In the genomic region with DNA sequence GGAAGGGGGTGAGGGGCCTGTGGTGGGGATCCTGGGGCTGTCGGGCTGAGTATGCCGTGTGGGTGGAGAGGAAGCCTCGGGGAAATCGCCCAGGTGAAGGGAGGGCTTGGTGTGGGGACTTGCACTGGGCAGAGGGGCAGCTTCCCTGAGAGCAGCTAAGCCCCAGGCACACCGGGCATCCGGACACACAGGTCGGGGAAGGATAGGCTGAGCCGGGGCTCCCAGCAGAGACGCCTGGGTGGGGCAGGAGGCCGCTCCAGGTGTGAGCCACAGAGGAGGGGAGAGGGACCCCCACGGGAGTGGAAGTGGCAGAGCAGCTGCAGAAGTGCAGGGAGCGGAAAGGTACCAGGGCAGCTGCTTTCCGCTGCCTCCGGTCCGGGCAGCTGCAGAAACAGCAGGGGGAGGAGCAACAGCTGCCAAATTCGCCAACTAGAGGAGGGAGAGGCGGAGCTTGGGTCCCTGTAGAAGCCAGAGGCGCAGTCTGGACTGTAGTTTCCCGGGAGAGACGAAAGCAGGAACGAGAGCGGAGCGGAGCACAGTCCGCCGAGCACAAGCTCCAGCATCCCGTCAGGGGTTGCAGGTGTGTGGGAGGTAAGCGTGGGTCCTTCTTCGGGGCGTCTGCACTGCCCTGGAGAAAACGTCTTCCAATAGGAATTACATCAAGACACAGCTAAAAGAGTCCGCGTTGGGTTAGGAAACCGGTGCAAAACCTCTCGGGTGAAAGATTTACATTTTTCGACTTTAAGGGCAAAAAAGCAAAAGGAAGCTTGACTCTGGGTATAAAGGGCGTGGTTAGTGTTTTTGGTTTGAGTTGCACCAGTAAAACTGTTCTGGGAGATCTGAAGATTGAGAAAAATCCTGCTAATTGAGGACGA, we compare ENCODE assay signal across 9 cellular contexts. TPM values are rescaled to one million over a fixed set of nuclear protein-coding genes. Genes with fewer than 3 reads are reported as not detected.
DNase-seq lines count a peak whose midpoint lies in the region; ATAC-seq, FAIRE-seq and TF ChIP-seq lines count a peak whose summit lies in the region.
"Had no signal": no experiment of that assay in that cellular context is flagged by ENCODE, and none has a peak within 500 bp of the region (broad histone marks: within the 10 kb centered on the region; RNA-seq: fewer than 3 reads in every experiment).

A gene with protein sequence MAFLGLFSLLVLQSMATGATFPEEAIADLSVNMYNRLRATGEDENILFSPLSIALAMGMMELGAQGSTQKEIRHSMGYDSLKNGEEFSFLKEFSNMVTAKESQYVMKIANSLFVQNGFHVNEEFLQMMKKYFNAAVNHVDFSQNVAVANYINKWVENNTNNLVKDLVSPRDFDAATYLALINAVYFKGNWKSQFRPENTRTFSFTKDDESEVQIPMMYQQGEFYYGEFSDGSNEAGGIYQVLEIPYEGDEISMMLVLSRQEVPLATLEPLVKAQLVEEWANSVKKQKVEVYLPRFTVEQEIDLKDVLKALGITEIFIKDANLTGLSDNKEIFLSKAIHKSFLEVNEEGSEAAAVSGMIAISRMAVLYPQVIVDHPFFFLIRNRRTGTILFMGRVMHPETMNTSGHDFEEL (plus strand): TSS at position 489 of the 875 bp plus-strand sequence. CDS start 53,408 bp downstream, outside the sequence.

- no peak within 1 kb of the TSS for H3K4me3 Mint-ChIP-seq in CD8-positive, alpha-beta T cell
- no peak within 1 kb of the TSS for H3K4me3 Mint-ChIP-seq in activated CD8-positive, alpha-beta T cell treated with anti-CD3 and anti-CD28 coated beads, Interleukin-2, amount 10 ng/mL, durations not matched to agents 7 days and 5 days
- H3K4me3 Mint-ChIP-seq: stimulated activated naive CD8-positive, alpha-beta T cell treated with anti-CD3 and anti-CD28 coated beads, Interleukin-15, Interleukin-2, amounts not matched to agents 100 ng/mL and 50 ng/mL, for 24 hours had no signal

- H3K18ac ChIP-seq in H1 (ENCODE audit: extremely low read depth, low read length) (peak within 1 kb of the TSS; percentile 100), mesendoderm (ENCODE audit: low read length) (peak within 1 kb of the TSS; percentile 46)

- H2AK5ac ChIP-seq in H1 (ENCODE audit: low read depth, low read length) = no peak within 1 kb of the TSS
- H2AK5ac ChIP-seq in mesendoderm (ENCODE audit: low read length) = no peak within 1 kb of the TSS

- POLR2A ChIA-PET in CD8-positive, alpha-beta T cell (lab: Charles Lee) = interaction anchor here (0.7 to 1.1 kb wide), 3 partner anchors 8 to 13 kb away, joined by 3 to 5 read pairs (median 3); no protein-coding TSS in a partner anchor
- POLR2A ChIA-PET in activated CD8-positive, alpha-beta T cell treated with anti-CD3 and anti-CD28 coated beads, Interleukin-2, amount 10 ng/mL, durations not matched to agents 7 days and 5 days (lab: Charles Lee) = interaction anchor here (0.5 to 1.0 kb wide), 3 partner anchors 15 to 32 kb away, joined by 3 to 4 read pairs (median 3); no protein-coding TSS in a partner anchor
- POLR2A ChIA-PET in H1 (lab: Charles Lee; ENCODE audit: partially characterized antibody) = interaction anchor here (0.6 to 2.6 kb wide), 5 partner anchors 12 to 355 kb away, joined by 3 to 11 read pairs (median 4); a partner anchor contains a TSS

- H3K23me2 ChIP-seq in H1 (ENCODE audit: low read depth, low read length) = peaks cover 2% of the 10 kb centered on the region; the same call in 1 of the 2 replicates

- peaks cover 32% of the 10 kb centered on the region for H3K4me1 Mint-ChIP-seq in CD8-positive, alpha-beta T cell (ENCODE audit: low read depth)
- peaks cover 32% of the 10 kb centered on the region for H3K4me1 Mint-ChIP-seq in activated CD8-positive, alpha-beta T cell treated with anti-CD3 and anti-CD28 coated beads, Interleukin-2, amount 10 ng/mL, durations not matched to agents 7 days and 5 days (ENCODE audit: low read depth)

- peaks cover 0 to 6% of the 10 kb centered on the region in 2 experiments for H4K20me1 ChIP-seq in H1 (replicated peaks in 1 of 2; ENCODE audit: control insufficient read depth in 1 of 2, insufficient read depth in 2 of 2, low read length in 2 of 2)

- intact Hi-C loops in CD8-positive, alpha-beta T cell (cut with DNase I, micrococcal nuclease) = loop anchor here in 1 of 2 experiments (1.0 to 2.0 kb wide), 2 partner anchors 43 to 355 kb away; a partner anchor contains a TSS

- H3K36me3 ChIP-seq in CD8-positive, alpha-beta T cell (ENCODE audit: insufficient read depth, low read length) = no peaks in the 10 kb centered on the region
- H3K36me3 ChIP-seq in H1 (ENCODE audit: control insufficient read depth in 2 of 4, insufficient read depth in 4 of 4, low read length in 3 of 4) (no peaks in the 10 kb centered on the region; a peak in 1 of 8 replicates), mesendoderm (ENCODE audit: control insufficient read depth, insufficient read depth, low read length) (no peaks in the 10 kb centered on the region)

- DNase-seq in CD8-positive, alpha-beta T cell = peak; percentile 51 to 82 (median 68)
- DNase-seq in NCI-H774 (lab: John Stamatoyannopoulos, UW) (peak; percentile 98), H1 (ENCODE audit: low read depth in 1 of 2, low spot score in 2 of 2) (peak; percentile 79 to 89), mesendoderm (peak; percentile 96)
- DNase-seq in activated CD8-positive, alpha-beta T cell treated with anti-CD3 and anti-CD28 coated beads, Interleukin-2, amount 10 ng/mL, durations not matched to agents 7 days and 5 days = peak; percentile 86
- DNase-seq in stimulated activated CD8-positive, alpha-beta memory T cell treated with anti-CD3 and anti-CD28 coated beads, Interleukin-12 subunit alpha, Interleukin-12 subunit beta, amount 100 ng/mL, for 4 hours (ENCODE audit: low read depth) = peak; percentile 58

- peak within 1 kb of the TSS; percentile 86 to 98 (median 96) for H3K9ac ChIP-seq in H1 (replicated peaks in 1 of 4; ENCODE audit: extremely low read depth in 1 of 4, low read depth in 3 of 4, low read length in 3 of 4)
- peak within 1 kb of the TSS; percentile 99 for H3K9ac ChIP-seq in mesendoderm (ENCODE audit: low read length)

- H3K4me1 ChIP-seq in CD8-positive, alpha-beta T cell (ENCODE audit: insufficient read depth, low read length) = peaks cover 26% of the 10 kb centered on the region
- H3K4me1 ChIP-seq in H1 (replicated peaks in 1 of 4; ENCODE audit: control insufficient read depth in 3 of 4, insufficient read depth in 4 of 4, low read length in 3 of 4) (peaks cover 0 to 6% (median 2%) of the 10 kb centered on the region in 4 experiments; a peak in 3 of 7 replicates), mesendoderm (ENCODE audit: control insufficient read depth, low read depth, low read length) (peaks cover 7% of the 10 kb centered on the region)

- H3K36me3 Mint-ChIP-seq in CD8-positive, alpha-beta T cell = peaks cover 2% of the 10 kb centered on the region
- H3K36me3 Mint-ChIP-seq in activated CD8-positive, alpha-beta T cell treated with anti-CD3 and anti-CD28 coated beads, Interleukin-2, amount 10 ng/mL, durations not matched to agents 7 days and 5 days (ENCODE audit: low read depth) = peaks cover 8% of the 10 kb centered on the region

- peak within 1 kb of the TSS; percentile 97 for H2BK12ac ChIP-seq in H1 (ENCODE audit: low read depth, low read length)

- H3K27ac ChIP-seq in CD8-positive, alpha-beta T cell (ENCODE audit: low read depth, low read length) = peak within 1 kb of the TSS; percentile 50
- peak within 1 kb of the TSS; percentile 96 for H3K27ac ChIP-seq in H1 (ENCODE audit: low read depth, low read length)
- H3K27ac ChIP-seq in mesendoderm (ENCODE audit: low read depth, low read length) = peak within 1 kb of the TSS; percentile 98

- peaks cover 15 to 68% of the 10 kb centered on the region in 2 experiments for H3K79me2 ChIP-seq in H1 (ENCODE audit: control insufficient read depth in 1 of 2, insufficient read depth in 2 of 2, low read length in 2 of 2)
- H3K79me2 ChIP-seq in mesendoderm (ENCODE audit: control insufficient read depth, insufficient read depth, low read length) = peaks cover 24% of the 10 kb centered on the region

- H2AFZ ChIP-seq in H1 (ENCODE audit: low read length) = peak within 1 kb of the TSS; percentile 97

- H3K79me1 ChIP-seq in H1 (ENCODE audit: low read depth, low read length) (no peaks in the 10 kb centered on the region), mesendoderm (ENCODE audit: low read length) (no peaks in the 10 kb centered on the region)

- H2BK20ac ChIP-seq in H1 (ENCODE audit: low read length) = no peak within 1 kb of the TSS

- CTCF ChIA-PET in CD8-positive, alpha-beta T cell (lab: Charles Lee) = interaction anchor here (1.2 kb wide), 1 partner anchor 12 kb away, joined by 4 read pairs; no protein-coding TSS in a partner anchor
- CTCF ChIA-PET in activated CD8-positive, alpha-beta T cell treated with anti-CD3 and anti-CD28 coated beads, Interleukin-2, amount 10 ng/mL, durations not matched to agents 7 days and 5 days (lab: Charles Lee) = interaction anchor here (1.1 to 3.1 kb wide), 5 partner anchors 9 to 146 kb away, joined by 3 to 13 read pairs (median 5); no protein-coding TSS in a partner anchor
- CTCF ChIA-PET in H1 (lab: Charles Lee; ENCODE audit: partially characterized antibody) = interaction anchor here (0.6 to 2.8 kb wide), 10 partner anchors 12 to 371 kb away, joined by 3 to 9 read pairs (median 3); a partner anchor contains a TSS

- ATAC-seq in CD8-positive, alpha-beta T cell = peak; percentile 35
- ATAC-seq in GM19455 (IDR thresholded peaks at IDR 0.05; ENCODE audit: unreplicated experiment) (peak; percentile 62), HG03575 (IDR thresholded peaks at IDR 0.05; ENCODE audit: extremely low read depth, insufficient number of reproducible peaks, low FRiP score, unreplicated experiment) (peak; percentile 35)
- ATAC-seq in activated CD8-positive, alpha-beta T cell treated with anti-CD3 and anti-CD28 coated beads, Interleukin-2, amount 10 ng/mL, durations not matched to agents 7 days and 5 days = peak; percentile 64

- H3K9me3 ChIP-seq in CD8-positive, alpha-beta T cell (ENCODE audit: low read length) = no peaks in the 10 kb centered on the region
- no peaks in the 10 kb centered on the region for H3K9me3 ChIP-seq in H1 (ENCODE audit: insufficient read depth in 2 of 2, low read depth in 1 of 2, low read length in 1 of 2)

- H2BK15ac ChIP-seq in H1 (ENCODE audit: low read length) (peak within 1 kb of the TSS; percentile 93), mesendoderm (replicated peaks; ENCODE audit: low read depth) (no peak within 1 kb of the TSS)

- peak within 1 kb of the TSS; percentile 92 for H4K5ac ChIP-seq in H1 (ENCODE audit: insufficient read length, low read depth, low read length)
- H4K5ac ChIP-seq in mesendoderm (ENCODE audit: low read length) = no peak within 1 kb of the TSS

- peak within 1 kb of the TSS; percentile 60 for H3K4me3 ChIP-seq in CD8-positive, alpha-beta T cell (ENCODE audit: low read depth, low read length)
- H3K4me3 ChIP-seq in H1 (ENCODE audit: extremely low read depth in 1 of 4, insufficient read depth in 2 of 4, low read depth in 3 of 4, low read length in 4 of 4) = peak within 1 kb of the TSS; percentile 92 to 95 (median 94)
- peak within 1 kb of the TSS; percentile 98 for H3K4me3 ChIP-seq in mesendoderm (ENCODE audit: low read length)

- H3K27me3 ChIP-seq in CD8-positive, alpha-beta T cell (ENCODE audit: insufficient read depth, low read length) = no peaks in the 10 kb centered on the region
- H3K27me3 ChIP-seq in H1 (replicated peaks in 1 of 4; ENCODE audit: control insufficient read depth in 3 of 4, extremely low read depth in 1 of 4, insufficient read depth in 3 of 4, low read length in 3 of 4) (no peaks in the 10 kb centered on the region), mesendoderm (ENCODE audit: insufficient read depth, low read length, poor library complexity) (no peaks in the 10 kb centered on the region)

- H2BK5ac ChIP-seq in H1 (ENCODE audit: low read depth, low read length) (peak within 1 kb of the TSS; percentile 99), mesendoderm (ENCODE audit: low read length) (peak within 1 kb of the TSS; percentile 99)

- peak; percentile 32 for FAIRE-seq in H1 (lab: Jason Lieb, UNC)

- TF ChIP-seq RAD21 in H1 (IDR thresholded peaks at IDR 0.05 in 1 of 2, conservative IDR thresholded peaks at IDR 0.05 in 1 of 2; ENCODE audit: low read depth in 2 of 2, low read length in 2 of 2) = no peak

- H4K91ac ChIP-seq in H1 (replicated peaks; ENCODE audit: insufficient read length, low read length) = peak within 1 kb of the TSS; percentile 99

- H3K27ac Mint-ChIP-seq in CD8-positive, alpha-beta T cell = peak within 1 kb of the TSS; percentile 46
- H3K27ac Mint-ChIP-seq in activated CD8-positive, alpha-beta T cell treated with anti-CD3 and anti-CD28 coated beads, Interleukin-2, amount 10 ng/mL, durations not matched to agents 7 days and 5 days = no peak within 1 kb of the TSS
- H3K27ac Mint-ChIP-seq: stimulated activated naive CD8-positive, alpha-beta T cell treated with anti-CD3 and anti-CD28 coated beads, Interleukin-15, Interleukin-2, amounts not matched to agents 100 ng/mL and 50 ng/mL, for 24 hours had no signal

- no peak for TF ChIP-seq CTCF in CD8-positive, alpha-beta T cell (IDR thresholded peaks at IDR 0.05)
- TF ChIP-seq CTCF in H1 (IDR thresholded peaks at IDR 0.05; ENCODE audit: control extremely low read depth in 1 of 3, insufficient read depth in 1 of 3, low read depth in 1 of 3, low read length in 3 of 3) = no peak

- H3K23ac ChIP-seq in H1 (ENCODE audit: insufficient read length) (no peak within 1 kb of the TSS), mesendoderm (ENCODE audit: low read length) (peak within 1 kb of the TSS; percentile 98)

- H3K4me2 ChIP-seq in H1 (ENCODE audit: insufficient read depth in 1 of 2, low read depth in 2 of 2, low read length in 2 of 2) = peak within 1 kb of the TSS; percentile 51 to 75
- peak within 1 kb of the TSS; percentile 71 for H3K4me2 ChIP-seq in mesendoderm (ENCODE audit: low read length)

- no peak within 1 kb of the TSS for H3K14ac ChIP-seq in H1 (ENCODE audit: insufficient read length)

- no peaks in the 10 kb centered on the region for H3K27me3 Mint-ChIP-seq in CD8-positive, alpha-beta T cell (ENCODE audit: low read depth)
- no peaks in the 10 kb centered on the region for H3K27me3 Mint-ChIP-seq in activated CD8-positive, alpha-beta T cell treated with anti-CD3 and anti-CD28 coated beads, Interleukin-2, amount 10 ng/mL, durations not matched to agents 7 days and 5 days (ENCODE audit: low read depth)
- H3K27me3 Mint-ChIP-seq: stimulated activated naive CD8-positive, alpha-beta T cell treated with anti-CD3 and anti-CD28 coated beads, Interleukin-15, Interleukin-2, amounts not matched to agents 100 ng/mL and 50 ng/mL, for 24 hours had no signal

- peak; percentile 79 to 93 for TF ChIP-seq POLR2A in H1 (IDR thresholded peaks at IDR 0.05; ENCODE audit: control extremely low read depth in 1 of 2, low read depth in 2 of 2, low read length in 2 of 2)

- no peaks in the 10 kb centered on the region for H3K9me3 Mint-ChIP-seq in CD8-positive, alpha-beta T cell
- no peaks in the 10 kb centered on the region for H3K9me3 Mint-ChIP-seq in activated CD8-positive, alpha-beta T cell treated with anti-CD3 and anti-CD28 coated beads, Interleukin-2, amount 10 ng/mL, durations not matched to agents 7 days and 5 days (ENCODE audit: insufficient read depth)
- H3K9me3 Mint-ChIP-seq: stimulated activated naive CD8-positive, alpha-beta T cell treated with anti-CD3 and anti-CD28 coated beads, Interleukin-15, Interleukin-2, amounts not matched to agents 100 ng/mL and 50 ng/mL, for 24 hours had no signal

- 3% methylated on average over 26 of the region's 37 CpGs; no CpG with 5 or more reads in 1 of the 2 experiments for WGBS in H1 (ENCODE audit: extremely low coverage in 1 of 2, insufficient coverage in 1 of 2, insufficient read length in 1 of 2, insufficient replicate concordance in 2 of 2, low coverage in 1 of 2, low lambda C conversion rate in 2 of 2, missing lambda C conversion rate in 1 of 2), 2 experiments
- WGBS in mesendoderm (ENCODE audit: extremely low coverage, insufficient coverage, low lambda C conversion rate) = no CpG with 5 or more reads among the region's 37 CpGs

- TF ChIP-seq EP300 in H1 (IDR thresholded peaks at IDR 0.05; ENCODE audit: borderline replicate concordance in 1 of 2, low read depth in 2 of 2, low read length in 2 of 2) = peak in 1 of 2 experiments; percentile 40; a peak in 1 of 3 replicates

- H2BK120ac ChIP-seq in H1 (replicated peaks; ENCODE audit: low read depth, low read length) = no peak within 1 kb of the TSS
- no peak within 1 kb of the TSS for H2BK120ac ChIP-seq in mesendoderm (ENCODE audit: low read depth, low read length)

- no peak within 1 kb of the TSS for H3K4ac ChIP-seq in H1 (replicated peaks; ENCODE audit: insufficient read length, low read depth, low read length)
- H3K4ac ChIP-seq in mesendoderm (ENCODE audit: low read depth, low read length) = peak within 1 kb of the TSS; percentile 28

- peak within 1 kb of the TSS; percentile 99; the same call in 1 of the 2 replicates for H4K8ac ChIP-seq in H1 (ENCODE audit: extremely low read depth, insufficient read depth, low read length)
- no peak within 1 kb of the TSS for H4K8ac ChIP-seq in mesendoderm (ENCODE audit: low read depth, low read length)

- H3K56ac ChIP-seq in H1 (replicated peaks; ENCODE audit: insufficient read length, low read depth, low read length) = peak within 1 kb of the TSS; percentile 96
- peak within 1 kb of the TSS; percentile 100 for H3K56ac ChIP-seq in mesendoderm (ENCODE audit: low read length)

RNA-seq across cellular contexts. Expression of the gene that starts here (rescaled TPM):
- total RNA-seq in CD8-positive, alpha-beta T cell = under 1 TPM; 0.16 to 0.25 TPM
- total RNA-seq in activated CD8-positive, alpha-beta T cell treated with anti-CD3 and anti-CD28 coated beads, Interleukin-2, amount 10 ng/mL, durations not matched to agents 7 days and 5 days = 1 to 10 TPM; 1.2 to 1.7 TPM
- 5.6 and 9.9 TPM in 2 replicates for total RNA-seq in H1 (2021; fragmentation: NEBNext Ultra II Directional; extraction: Animal tissue kit (Norgen Biotek cat#: 25700))
- 2.5 and 5.3 TPM in 2 replicates for polyA plus RNA-seq in H1 (2011; rRNA removed)
- 6.9 TPM for polyA plus RNA-seq in H1 (2011; cell fraction: cytosol; rRNA removed)
- polyA plus RNA-seq in H1 (2011; cell fraction: nucleus; rRNA removed) = 1.2 TPM
- polyA plus RNA-seq in H1 (2012, experiment 1 of 2) = 3.2 to 6.4 TPM (median 4.1 TPM) in 4 replicates
- 0.60 TPM for polyA plus RNA-seq in H1 (2012, experiment 2 of 2)
- polyA plus RNA-seq in H1 (2013, experiment 1 of 2) = 11.1 TPM
- polyA plus RNA-seq in H1 (2013, experiment 2 of 2) = 11.5 TPM
- 2.8 and 3.6 TPM in 2 replicates for polyA minus RNA-seq in H1 (2011; rRNA and poly(A)+ RNA removed)
- 4.0 TPM for polyA minus RNA-seq in H1 (2011; cell fraction: cytosol; rRNA and poly(A)+ RNA removed)
- polyA minus RNA-seq in H1 (2011; cell fraction: nucleus; rRNA and poly(A)+ RNA removed) = 2.2 TPM
- 6.8 TPM for polyA plus RNA-seq in mesendoderm (2013, experiment 1 of 2)
- 6.8 TPM for polyA plus RNA-seq in mesendoderm (2013, experiment 2 of 2)

Comparison
In these comparisons a context has a peak if more than half of its experiments do, and no peak if none do; other contexts are left out.
1. Peak in every context shown above with its lines: DNase-seq, ATAC-seq, H3K4me3 ChIP-seq and H3K27ac ChIP-seq.
2. Peak in DNase-seq, ATAC-seq, H3K4me3 ChIP-seq and H3K27ac ChIP-seq in CD8-positive, alpha-beta T cell; RNA of the gene not detected or under 1 TPM.